In the genomic region with DNA sequence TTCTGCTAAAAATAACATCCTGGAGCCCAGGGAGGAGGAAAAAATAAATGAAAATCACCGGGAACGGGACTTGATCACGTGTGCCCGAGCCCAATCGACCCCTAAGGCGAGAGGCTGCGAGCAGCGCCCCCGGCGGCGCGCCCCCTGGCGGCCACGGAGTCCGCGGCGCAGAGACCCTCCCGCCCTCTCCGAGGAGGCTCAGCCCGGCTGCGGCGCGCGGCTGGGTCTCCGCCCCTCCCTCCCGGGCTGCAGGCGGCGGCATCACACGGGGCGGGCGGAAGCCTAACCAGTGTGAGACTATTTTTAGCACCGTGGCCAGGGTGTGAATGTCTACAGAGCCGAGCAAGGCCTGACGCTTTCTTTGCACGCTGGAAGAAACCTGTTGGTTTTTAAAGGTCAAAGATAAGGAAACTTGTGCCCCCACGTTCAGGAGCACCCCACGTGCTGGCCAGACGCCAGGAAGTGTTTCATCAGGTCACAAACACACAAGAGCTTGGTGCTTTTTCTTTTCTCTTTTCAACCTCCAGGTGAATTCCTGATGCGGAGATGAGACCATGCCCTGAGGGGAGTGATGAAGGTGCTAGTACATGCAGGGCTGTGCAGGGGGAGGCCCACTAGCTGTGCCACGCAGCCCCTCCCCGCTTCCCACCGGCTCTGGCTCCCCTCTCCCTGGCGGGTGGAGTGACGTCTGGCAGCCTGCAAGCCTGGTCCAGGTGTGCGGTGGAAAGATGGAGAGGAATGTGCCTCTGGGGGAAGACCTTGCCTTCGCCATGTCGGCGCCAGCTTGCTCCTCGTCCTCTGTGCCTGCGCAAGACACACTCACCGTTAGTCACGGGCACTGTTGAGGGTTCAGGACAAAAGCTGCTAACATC, we compare ENCODE assay signal across 1 cellular context.
TF ChIP-seq lines count a peak whose summit lies in the region.

No MANE protein-coding gene starts in this region.

TF ChIP-seq in PFSK-1, 5 proteins besides CTCF, POLR2A, EP300 and RAD21 (continued from another document):
- TF ChIP-seq, protein P1, sequence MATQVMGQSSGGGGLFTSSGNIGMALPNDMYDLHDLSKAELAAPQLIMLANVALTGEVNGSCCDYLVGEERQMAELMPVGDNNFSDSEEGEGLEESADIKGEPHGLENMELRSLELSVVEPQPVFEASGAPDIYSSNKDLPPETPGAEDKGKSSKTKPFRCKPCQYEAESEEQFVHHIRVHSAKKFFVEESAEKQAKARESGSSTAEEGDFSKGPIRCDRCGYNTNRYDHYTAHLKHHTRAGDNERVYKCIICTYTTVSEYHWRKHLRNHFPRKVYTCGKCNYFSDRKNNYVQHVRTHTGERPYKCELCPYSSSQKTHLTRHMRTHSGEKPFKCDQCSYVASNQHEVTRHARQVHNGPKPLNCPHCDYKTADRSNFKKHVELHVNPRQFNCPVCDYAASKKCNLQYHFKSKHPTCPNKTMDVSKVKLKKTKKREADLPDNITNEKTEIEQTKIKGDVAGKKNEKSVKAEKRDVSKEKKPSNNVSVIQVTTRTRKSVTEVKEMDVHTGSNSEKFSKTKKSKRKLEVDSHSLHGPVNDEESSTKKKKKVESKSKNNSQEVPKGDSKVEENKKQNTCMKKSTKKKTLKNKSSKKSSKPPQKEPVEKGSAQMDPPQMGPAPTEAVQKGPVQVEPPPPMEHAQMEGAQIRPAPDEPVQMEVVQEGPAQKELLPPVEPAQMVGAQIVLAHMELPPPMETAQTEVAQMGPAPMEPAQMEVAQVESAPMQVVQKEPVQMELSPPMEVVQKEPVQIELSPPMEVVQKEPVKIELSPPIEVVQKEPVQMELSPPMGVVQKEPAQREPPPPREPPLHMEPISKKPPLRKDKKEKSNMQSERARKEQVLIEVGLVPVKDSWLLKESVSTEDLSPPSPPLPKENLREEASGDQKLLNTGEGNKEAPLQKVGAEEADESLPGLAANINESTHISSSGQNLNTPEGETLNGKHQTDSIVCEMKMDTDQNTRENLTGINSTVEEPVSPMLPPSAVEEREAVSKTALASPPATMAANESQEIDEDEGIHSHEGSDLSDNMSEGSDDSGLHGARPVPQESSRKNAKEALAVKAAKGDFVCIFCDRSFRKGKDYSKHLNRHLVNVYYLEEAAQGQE (IDR thresholded peaks at IDR 0.05; ENCODE audit: insufficient read depth in 1 of 2, low read depth in 2 of 2, low read length in 2 of 2) = no peak; a peak in 1 of 4 replicates
